Comparison of ENCODE assay signal across 1 cellular context in the genomic region with DNA sequence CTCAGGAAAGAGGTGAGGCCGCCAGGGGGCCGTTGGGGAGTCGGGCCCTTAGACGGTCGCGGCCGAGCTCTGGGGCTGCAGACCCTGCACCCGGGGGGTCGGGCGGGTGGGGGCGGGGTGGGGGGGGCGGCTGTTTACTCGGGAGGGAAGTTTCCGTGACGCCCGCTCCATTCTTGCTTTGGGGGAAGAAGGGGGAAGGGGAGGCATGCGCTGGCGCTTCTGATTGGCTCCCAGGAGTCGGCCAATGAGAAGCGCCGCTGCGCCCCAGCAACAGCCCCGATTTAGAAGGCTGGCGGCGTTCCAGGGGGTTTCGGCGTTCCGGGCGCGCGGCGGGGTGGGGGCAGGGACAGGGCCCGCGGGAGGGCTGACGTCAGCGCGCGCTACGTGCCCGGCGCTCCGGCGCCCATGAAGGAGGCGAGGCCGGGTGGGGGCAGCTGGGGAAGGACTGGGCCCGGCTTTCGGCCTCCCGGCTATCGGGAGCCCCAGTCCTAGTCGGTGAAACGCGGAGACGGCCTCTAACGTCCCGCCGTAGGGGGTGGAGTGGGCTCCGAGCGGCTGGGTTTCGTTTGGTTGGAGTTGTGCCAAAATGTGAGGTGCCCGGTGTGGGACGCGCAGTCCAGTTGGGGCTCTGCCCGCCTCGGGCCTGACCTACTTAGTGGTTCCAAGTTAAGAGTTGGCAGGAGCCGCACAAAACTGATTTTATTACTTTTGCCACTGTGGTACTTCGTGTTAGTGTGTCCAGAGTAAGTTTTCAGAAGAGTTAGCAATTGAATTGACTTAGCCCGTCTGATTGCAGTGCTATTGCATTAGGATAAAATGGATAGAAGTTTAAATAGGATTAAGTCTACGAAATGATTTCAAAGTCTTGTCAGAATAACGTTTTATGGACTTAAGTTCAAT.
TF ChIP-seq lines count a peak whose summit lies in the region.

No MANE protein-coding gene starts in this region.

TF ChIP-seq in GM12878, 131 proteins besides CTCF, POLR2A, EP300 and RAD21 (continued from another document and continues in another):
- TF ChIP-seq LARP7 (IDR thresholded peaks at IDR 0.05) (peak; percentile 94), RELA (IDR thresholded peaks at IDR 0.05; ENCODE audit: borderline replicate concordance, partially characterized antibody) (peak; percentile 100), NR2F1 (conservative IDR thresholded peaks at IDR 0.05) (no peak), MYB (IDR thresholded peaks at IDR 0.05; ENCODE audit: borderline replicate concordance, low read depth, low read length) (peak; percentile 47; the same call in 1 of the 2 replicates), NBN (IDR thresholded peaks at IDR 0.05) (peak; percentile 77), CREB1 (IDR thresholded peaks at IDR 0.05; ENCODE audit: low read depth) (peak; percentile 92), JUND (IDR thresholded peaks at IDR 0.05; ENCODE audit: low read depth, low read length) (0 out of 2 replicates have a peak, but pooled peaks have one; percentile 42), ASH2L (IDR thresholded peaks at IDR 0.05; ENCODE audit: borderline replicate concordance, low read depth) (no peak), RCOR1 (conservative IDR thresholded peaks at IDR 0.05; ENCODE audit: low read depth, low read length) (0 out of 2 replicates have a peak, but pooled peaks have one; percentile 62), ATF7 (IDR thresholded peaks at IDR 0.05; ENCODE audit: low read depth) (peak; percentile 63), MEF2A (IDR thresholded peaks at IDR 0.05; ENCODE audit: insufficient read depth, low read depth, low read length) (peak; percentile 100), GATAD2B (conservative IDR thresholded peaks at IDR 0.05; ENCODE audit: low read depth) (peak; percentile 42), SREBF2 (IDR thresholded peaks at IDR 0.05; ENCODE audit: low read length) (no peak), ZBTB33 (IDR thresholded peaks at IDR 0.05) (no peak), SP1 (IDR thresholded peaks at IDR 0.05; ENCODE audit: low read depth, low read length) (peak; percentile 86), IKZF1 (conservative IDR thresholded peaks at IDR 0.05) (peak; percentile 59), RUNX3 (IDR thresholded peaks at IDR 0.05; ENCODE audit: low read length) (0 out of 2 replicates have a peak, but pooled peaks have one; percentile 2), HDGF (IDR thresholded peaks at IDR 0.05) (0 out of 2 replicates have a peak, but pooled peaks have one; percentile 52), DPF2 (IDR thresholded peaks at IDR 0.05) (peak; percentile 59), NFYA (IDR thresholded peaks at IDR 0.05; ENCODE audit: borderline replicate concordance, low read depth, low read length) (no peak), TAF1 (IDR thresholded peaks at IDR 0.05; ENCODE audit: borderline replicate concordance, low read depth, low read length) (0 out of 2 replicates have a peak, but pooled peaks have one; percentile 27), E2F4 (IDR thresholded peaks at IDR 0.05; ENCODE audit: low read depth, low read length) (no peak), TARDBP (IDR thresholded peaks at IDR 0.05; ENCODE audit: borderline replicate concordance) (no peak), SMAD1 (IDR thresholded peaks at IDR 0.05; ENCODE audit: low read depth, partially characterized antibody) (peak; percentile 86), IKZF2 (IDR thresholded peaks at IDR 0.05) (0 out of 4 replicates have a peak, but pooled peaks of 1 of the 2 experiments have one; percentile 11), ATF3 (IDR thresholded peaks at IDR 0.05; ENCODE audit: borderline replicate concordance, extremely low read depth, low read depth, low read length) (no peak), ZBTB4 (CRISPR knock-in tag; IDR thresholded peaks at IDR 0.05) (no peak), CBFB (IDR thresholded peaks at IDR 0.05; ENCODE audit: low read depth) (0 out of 2 replicates have a peak, but pooled peaks have one; percentile 22), POU2F2 (IDR thresholded peaks at IDR 0.05; ENCODE audit: borderline replicate concordance, low read depth, low read length) (peak; percentile 74; the same call in 2 of the 3 replicates), SPI1 (IDR thresholded peaks at IDR 0.05; ENCODE audit: borderline replicate concordance, insufficient read depth, low read depth, low read length) (no peak), BHLHE40 (IDR thresholded peaks at IDR 0.05; ENCODE audit: borderline replicate concordance in 1 of 2, low read depth in 2 of 2, low read length in 1 of 2) (peak; percentile 57 to 75; a peak in 3 of 4 replicates), CREM (IDR thresholded peaks at IDR 0.05; ENCODE audit: low read depth) (peak; percentile 82), TCF7 (IDR thresholded peaks at IDR 0.05; ENCODE audit: borderline replicate concordance) (no peak), CHD1 (IDR thresholded peaks at IDR 0.05; ENCODE audit: low read depth, low read length) (peak; percentile 69; the same call in 1 of the 2 replicates), HDAC6 (IDR thresholded peaks at IDR 0.05; ENCODE audit: unreplicated experiment) (peak; percentile 42), MXI1 (IDR thresholded peaks at IDR 0.05; ENCODE audit: low read depth, low read length) (peak; percentile 81), MTA3 (IDR thresholded peaks at IDR 0.05; ENCODE audit: borderline replicate concordance, low read length) (peak; percentile 47; the same call in 1 of the 2 replicates), POLR2AphosphoS2 (IDR thresholded peaks at IDR 0.05; ENCODE audit: low read depth, low read length) (peak; percentile 95), ZNF207 (IDR thresholded peaks at IDR 0.05; ENCODE audit: borderline replicate concordance) (peak; percentile 94), PML (IDR thresholded peaks at IDR 0.05; ENCODE audit: low read length) (peak; percentile 91), BCLAF1 (IDR thresholded peaks at IDR 0.05) (no peak)
- TF ChIP-seq, protein P1, sequence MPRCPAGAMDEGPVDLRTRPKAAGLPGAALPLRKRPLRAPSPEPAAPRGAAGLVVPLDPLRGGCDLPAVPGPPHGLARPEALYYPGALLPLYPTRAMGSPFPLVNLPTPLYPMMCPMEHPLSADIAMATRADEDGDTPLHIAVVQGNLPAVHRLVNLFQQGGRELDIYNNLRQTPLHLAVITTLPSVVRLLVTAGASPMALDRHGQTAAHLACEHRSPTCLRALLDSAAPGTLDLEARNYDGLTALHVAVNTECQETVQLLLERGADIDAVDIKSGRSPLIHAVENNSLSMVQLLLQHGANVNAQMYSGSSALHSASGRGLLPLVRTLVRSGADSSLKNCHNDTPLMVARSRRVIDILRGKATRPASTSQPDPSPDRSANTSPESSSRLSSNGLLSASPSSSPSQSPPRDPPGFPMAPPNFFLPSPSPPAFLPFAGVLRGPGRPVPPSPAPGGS (IDR thresholded peaks at IDR 0.05; ENCODE audit: borderline replicate concordance, insufficient read depth, low read depth, low read length, poor library complexity, severe bottlenecking): peak; percentile 62
- TF ChIP-seq, protein P2, sequence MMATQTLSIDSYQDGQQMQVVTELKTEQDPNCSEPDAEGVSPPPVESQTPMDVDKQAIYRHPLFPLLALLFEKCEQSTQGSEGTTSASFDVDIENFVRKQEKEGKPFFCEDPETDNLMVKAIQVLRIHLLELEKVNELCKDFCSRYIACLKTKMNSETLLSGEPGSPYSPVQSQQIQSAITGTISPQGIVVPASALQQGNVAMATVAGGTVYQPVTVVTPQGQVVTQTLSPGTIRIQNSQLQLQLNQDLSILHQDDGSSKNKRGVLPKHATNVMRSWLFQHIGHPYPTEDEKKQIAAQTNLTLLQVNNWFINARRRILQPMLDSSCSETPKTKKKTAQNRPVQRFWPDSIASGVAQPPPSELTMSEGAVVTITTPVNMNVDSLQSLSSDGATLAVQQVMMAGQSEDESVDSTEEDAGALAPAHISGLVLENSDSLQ (IDR thresholded peaks at IDR 0.05): 0 out of 2 replicates have a peak, but pooled peaks have one; percentile 19
- TF ChIP-seq, protein P3, sequence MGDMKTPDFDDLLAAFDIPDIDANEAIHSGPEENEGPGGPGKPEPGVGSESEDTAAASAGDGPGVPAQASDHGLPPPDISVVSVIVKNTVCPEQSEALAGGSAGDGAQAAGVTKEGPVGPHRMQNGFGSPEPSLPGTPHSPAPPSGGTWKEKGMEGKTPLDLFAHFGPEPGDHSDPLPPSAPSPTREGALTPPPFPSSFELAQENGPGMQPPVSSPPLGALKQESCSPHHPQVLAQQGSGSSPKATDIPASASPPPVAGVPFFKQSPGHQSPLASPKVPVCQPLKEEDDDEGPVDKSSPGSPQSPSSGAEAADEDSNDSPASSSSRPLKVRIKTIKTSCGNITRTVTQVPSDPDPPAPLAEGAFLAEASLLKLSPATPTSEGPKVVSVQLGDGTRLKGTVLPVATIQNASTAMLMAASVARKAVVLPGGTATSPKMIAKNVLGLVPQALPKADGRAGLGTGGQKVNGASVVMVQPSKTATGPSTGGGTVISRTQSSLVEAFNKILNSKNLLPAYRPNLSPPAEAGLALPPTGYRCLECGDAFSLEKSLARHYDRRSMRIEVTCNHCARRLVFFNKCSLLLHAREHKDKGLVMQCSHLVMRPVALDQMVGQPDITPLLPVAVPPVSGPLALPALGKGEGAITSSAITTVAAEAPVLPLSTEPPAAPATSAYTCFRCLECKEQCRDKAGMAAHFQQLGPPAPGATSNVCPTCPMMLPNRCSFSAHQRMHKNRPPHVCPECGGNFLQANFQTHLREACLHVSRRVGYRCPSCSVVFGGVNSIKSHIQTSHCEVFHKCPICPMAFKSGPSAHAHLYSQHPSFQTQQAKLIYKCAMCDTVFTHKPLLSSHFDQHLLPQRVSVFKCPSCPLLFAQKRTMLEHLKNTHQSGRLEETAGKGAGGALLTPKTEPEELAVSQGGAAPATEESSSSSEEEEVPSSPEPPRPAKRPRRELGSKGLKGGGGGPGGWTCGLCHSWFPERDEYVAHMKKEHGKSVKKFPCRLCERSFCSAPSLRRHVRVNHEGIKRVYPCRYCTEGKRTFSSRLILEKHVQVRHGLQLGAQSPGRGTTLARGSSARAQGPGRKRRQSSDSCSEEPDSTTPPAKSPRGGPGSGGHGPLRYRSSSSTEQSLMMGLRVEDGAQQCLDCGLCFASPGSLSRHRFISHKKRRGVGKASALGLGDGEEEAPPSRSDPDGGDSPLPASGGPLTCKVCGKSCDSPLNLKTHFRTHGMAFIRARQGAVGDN (IDR thresholded peaks at IDR 0.05): peak; percentile 91
